ENCODE assay signal across 19 cellular contexts in genomic region chr4:29558789-29559188, GRCh38.
"Had no signal": no experiment of that assay in that cellular context is flagged by ENCODE, and none has a peak within 500 bp of the region (broad histone marks: within the 10 kb centered on the region; RNA-seq: fewer than 3 reads in every experiment).

No MANE protein-coding gene starts in this region.

- DNase-seq: colonic mucosa; effector CD4-positive, alpha-beta T cell; endodermal cell; erythroblast; foreskin keratinocyte; immature natural killer cell; kidney; left cardiac atrium; left ventricle myocardium inferior; lower lobe of right lung; naive B cell; right cardiac atrium; small intestine; stimulated activated CD4-positive, alpha-beta T cell treated with anti-CD3 and anti-CD28 coated beads, Interleukin-12 subunit alpha, Interleukin-12 subunit beta, amount 100 ng/mL, for 4 hours; stimulated activated CD4-positive, alpha-beta T cell treated with anti-CD3 and anti-CD28 coated beads, Interleukin-2, amount 100 ng/mL, for 48 hours; stimulated activated naive CD4-positive, alpha-beta T cell treated with Interleukin-2 at 50 U/mL for 16 hours; tibial artery; upper lobe of left lung; uterus had no signal

- H3K36me3 ChIP-seq: colonic mucosa, left ventricle myocardium inferior, lower lobe of right lung, tibial artery, upper lobe of left lung, uterus had no signal

- H3K4me1 ChIP-seq: colonic mucosa, foreskin keratinocyte, left ventricle myocardium inferior, lower lobe of right lung, tibial artery, upper lobe of left lung, uterus had no signal

- ATAC-seq: foreskin keratinocyte, left cardiac atrium, lower lobe of right lung, right cardiac atrium had no signal

- H3K9me3 ChIP-seq: colonic mucosa, left ventricle myocardium inferior, lower lobe of right lung, tibial artery, upper lobe of left lung, uterus had no signal

- H3K27ac ChIP-seq: colonic mucosa, foreskin keratinocyte, left ventricle myocardium inferior, lower lobe of right lung, tibial artery, upper lobe of left lung, uterus had no signal

- H3K27me3 ChIP-seq: colonic mucosa, foreskin keratinocyte, tibial artery, upper lobe of left lung, uterus had no signal

- H3K4me3 ChIP-seq: colonic mucosa, left ventricle myocardium inferior, lower lobe of right lung, tibial artery, upper lobe of left lung, uterus had no signal
